ENCODE assay signal across 8 cellular contexts in the genomic region with DNA sequence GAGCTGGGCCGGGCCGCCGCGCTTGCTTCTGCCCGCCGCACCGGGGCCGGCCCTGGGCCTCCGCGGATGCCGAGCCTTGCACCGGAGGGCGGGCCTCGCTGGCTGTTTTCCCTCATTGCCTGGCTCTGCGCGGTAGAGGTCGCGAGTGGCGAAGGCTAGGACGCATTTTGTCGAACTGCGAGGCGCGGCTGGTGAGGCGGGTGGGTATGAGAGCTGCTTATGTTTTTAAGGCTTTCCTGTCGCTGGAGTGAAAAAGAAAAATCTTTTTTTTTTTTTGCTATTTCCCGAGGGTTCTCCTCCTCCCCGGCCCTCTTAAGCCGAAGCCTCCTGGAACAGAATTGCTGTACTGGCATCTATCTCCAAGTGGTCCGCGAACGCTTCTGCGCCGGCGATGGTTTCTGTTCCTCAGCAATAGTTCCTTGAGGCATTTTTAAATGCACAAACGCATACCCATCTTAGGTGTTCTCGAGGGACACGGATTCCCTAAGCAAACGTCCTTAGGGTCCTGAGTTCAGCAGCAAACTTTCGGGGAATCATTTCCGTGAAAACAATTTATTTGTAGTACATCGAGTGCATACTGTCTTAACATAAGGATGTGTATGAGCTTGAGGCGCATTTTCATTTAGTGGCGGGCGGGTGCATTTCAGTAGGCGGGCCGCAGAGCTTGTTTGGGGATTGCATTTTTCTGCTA. TPM values are rescaled to one million over a fixed set of nuclear protein-coding genes. Genes with fewer than 3 reads are reported as not detected.
DNase-seq lines count a peak whose midpoint lies in the region; ATAC-seq and TF ChIP-seq lines count a peak whose summit lies in the region.

No MANE protein-coding gene starts in this region.

- H3K4me3 Mint-ChIP-seq in T-helper 17 cell: peak overlapping the region; percentile 93

- TF ChIP-seq CTCF in GM12864 (IDR thresholded peaks at IDR 0.05; ENCODE audit: low read depth, low read length, missing control alignments) (peak; percentile 10), HEK293 (tag by site-specific recombination; IDR thresholded peaks at IDR 0.05) (no peak)

- H3K27ac ChIP-seq in HEK293 (ENCODE audit: extremely low read depth, low read depth, low read length): peak overlapping the region; percentile 83

- H3K36me3 ChIP-seq in HEK293 (ENCODE audit: control insufficient read depth in 2 of 2, insufficient read depth in 1 of 2, low read length in 2 of 2) (peaks cover 6 to 28% of the 10 kb centered on the region in 2 experiments; a peak in 2 of 3 replicates), MG63 (peaks cover 24% of the 10 kb centered on the region)

- peaks cover 14% of the 10 kb centered on the region for H3K4me1 ChIP-seq in HEK293 (ENCODE audit: control insufficient read depth, insufficient read depth, low read length)

- DNase-seq in GM12864 (ENCODE audit: low read depth) (no peak), MG63 (peak; percentile 78), T-helper 17 cell (peak; percentile 16 to 61 (median 52)), astrocyte of the hippocampus (ENCODE audit: low read depth, low spot score) (peak; percentile 82), hypothalamus (lab: John Stamatoyannopoulos, UW) (peak in 47 of 51 donors; percentile 7 to 88 (median 62)), sciatic nerve (ENCODE audit: low spot score) (peak; percentile 76), SKM-1 treated with dmso at 0.1 percent for 144 hours (lab: John Stamatoyannopoulos, UW; ENCODE audit: unreplicated experiment) (no peak)

- CTCF ChIA-PET in HEK293 (lab: Yijun Ruan, JAX): interaction anchor here (0.6 to 0.9 kb wide), 4 partner anchors 23 to 350 kb away, joined by 3 to 5 read pairs (median 4); no protein-coding TSS in a partner anchor

- H3K27ac Mint-ChIP-seq in T-helper 17 cell: peak overlapping the region; percentile 95

- intact Hi-C loops in sciatic nerve (cut with DNase I): no loop called here

- peaks cover 53% of the 10 kb centered on the region for H3K4me1 Mint-ChIP-seq in T-helper 17 cell

- no peaks in the 10 kb centered on the region for H3K9me3 ChIP-seq in HEK293 (ENCODE audit: control insufficient read depth, insufficient read depth, low read depth, low read length)
- H3K9me3 ChIP-seq in MG63: no peaks in the 10 kb centered on the region
- H3K9me3 ChIP-seq in T-helper 17 cell (ENCODE audit: control insufficient read depth, low read length, poor library complexity, severe bottlenecking): no peaks in the 10 kb centered on the region

- peaks cover 7% of the 10 kb centered on the region for H3K36me3 Mint-ChIP-seq in T-helper 17 cell (ENCODE audit: low read depth)

- POLR2A ChIA-PET in HEK293 (lab: Yijun Ruan, JAX): interaction anchor here (0.5 to 1.9 kb wide), 3 partner anchors 210 to 307 kb away, joined by 4 to 7 read pairs (median 5); a partner anchor contains a TSS

- no peaks in the 10 kb centered on the region for H3K27me3 Mint-ChIP-seq in T-helper 17 cell

- H3K27me3 ChIP-seq in MG63: no peaks in the 10 kb centered on the region

- H3K4me3 ChIP-seq in GM12864 (ENCODE audit: low read depth, low read length) (peak overlapping the region; percentile 80), HEK293 (ENCODE audit: low read depth, low read length) (peak overlapping the region; percentile 74), MG63 (peak overlapping the region; percentile 76)

- ATAC-seq in T-helper 17 cell: peak; percentile 71
- ATAC-seq in sciatic nerve: peak; percentile 72

TF ChIP-seq in HEK293, 187 proteins besides CTCF, POLR2A, EP300 and RAD21:
- peak; percentile 62 for TF ChIP-seq ZNF341 (tag by site-specific recombination; IDR thresholded peaks at IDR 0.05; ENCODE audit: low read depth)
- no peak for TF ChIP-seq HOXA7 (CRISPR knock-in tag; IDR thresholded peaks at IDR 0.05; ENCODE audit: borderline replicate concordance)
- no peak for TF ChIP-seq ZNF791 (tag by site-specific recombination; IDR thresholded peaks at IDR 0.05)
- no peak for TF ChIP-seq ZFP69B (tag by site-specific recombination; IDR thresholded peaks at IDR 0.05)
- TF ChIP-seq ZNF335 (tag by site-specific recombination; conservative IDR thresholded peaks at IDR 0.05): peak; percentile 13
- TF ChIP-seq ZBTB20 (tag by site-specific recombination; IDR thresholded peaks at IDR 0.05): peak; percentile 33
TF ChIP-seq in HEK293: peak in this region for 3.

RNA-seq across cellular contexts. Expression of a gene that starts 0.6 kb away (rescaled TPM):
- total RNA-seq in MG63 (2014; rRNA removed; shearing (Covaris generic); ENCODE audit: low replicate concordance): 9.5 and 17.7 TPM in 2 replicates
- 100 to 1,000 TPM; 128 to 164 TPM for total RNA-seq in T-helper 17 cell
- 65.4 TPM for total RNA-seq in sciatic nerve

Comparison
In these comparisons a context has a peak if more than half of its experiments do, and no peak if none do; other contexts are left out.
1. DNase-seq: peak in MG63 (single experiment), T-helper 17 cell (3 of 3), astrocyte of the hippocampus (single experiment), hypothalamus (47 of 51) and sciatic nerve (single experiment); none in GM12864 (single experiment) and SKM-1 treated with dmso at 0.1 percent for 144 hours (single experiment).
2. Peak in every context shown above with its lines, with median percentiles within 50 percentile points of each other: H3K4me3 ChIP-seq.